ENCODE assay signal across 8 cellular contexts in genomic region chr16:527015-527903, GRCh38. TPM values are rescaled to one million over a fixed set of nuclear protein-coding genes. Genes with fewer than 3 reads are reported as not detected.
DNase-seq lines count a peak whose midpoint lies in the region; ATAC-seq and TF ChIP-seq lines count a peak whose summit lies in the region.

Gene CAPN15 (plus strand): TSS chr16:527712. CDS start chr16:546839, 19,127 bp downstream.

- peaks cover 77% of the 10 kb centered on the region for H4K20me1 ChIP-seq in BLaER1

- intact Hi-C loops in lower leg skin (cut with DNase I; ENCODE audit: low total_unique reads) = no loop called here

- peak in 1 of 3 donors; percentile 13 for TF ChIP-seq CTCF in lower leg skin (IDR thresholded peaks at IDR 0.05)

- H3K27me3 ChIP-seq in BLaER1 = no peaks in the 10 kb centered on the region

- DNase-seq in NCI-H748 (lab: John Stamatoyannopoulos, UW; ENCODE audit: unreplicated experiment) (peak; percentile 91), dermis microvascular lymphatic vessel endothelial cell (ENCODE audit: low read depth in 2 of 2) (peak; percentile 61 to 91), lower leg skin (ENCODE audit: low spot score in 2 of 2) (peak; percentile 67 to 97)
- peak; percentile 88 for DNase-seq in activated CD4-positive, alpha-beta T cell treated with anti-CD3 and anti-CD28 coated beads, Interleukin-2, amount 50 U/mL, for 48 hours
- peak; percentile 79 to 83 for DNase-seq in stimulated activated CD4-positive, alpha-beta T cell treated with anti-CD3 and anti-CD28 coated beads, Interleukin-4, amount 100 ng/mL, for 48 hours (ENCODE audit: low read depth in 2 of 2)

- H3K9me3 ChIP-seq in BLaER1 = no peaks in the 10 kb centered on the region

- TF ChIP-seq POLR2A in lower leg skin (IDR thresholded peaks at IDR 0.05) = no peak

- peak within 1 kb of the TSS; percentile 92 for H3K9ac ChIP-seq in BLaER1

- ATAC-seq in GM19351 (IDR thresholded peaks at IDR 0.05; ENCODE audit: unreplicated experiment) (peak; percentile 58), HG03520 (IDR thresholded peaks at IDR 0.05; ENCODE audit: unreplicated experiment) (peak; percentile 69)

- 0 to 1% methylated on average over 56 to 72 of the region's 129 CpGs for WGBS in lower leg skin, 2 donors

- peaks cover 76% of the 10 kb centered on the region for H3K4me1 ChIP-seq in BLaER1

- H3K4me3 ChIP-seq in BLaER1 (peak within 1 kb of the TSS; percentile 96), lower leg skin (ENCODE audit: low read depth, poor library complexity, severe bottlenecking) (peak within 1 kb of the TSS; percentile 64)

- H3K36me3 ChIP-seq in BLaER1 = peaks cover 56% of the 10 kb centered on the region

- peak within 1 kb of the TSS; percentile 97 for H3K4me2 ChIP-seq in BLaER1

- peak within 1 kb of the TSS; percentile 95 for H3K27ac ChIP-seq in BLaER1

RNA-seq across cellular contexts. Expression of gene CAPN15, which starts in this region (rescaled TPM):
- total RNA-seq in dermis microvascular lymphatic vessel endothelial cell (18.9 and 31.5 TPM in 2 replicates), lower leg skin (10 to 100 TPM; 80.8 to 95.5 (median 84.6) TPM)

Comparison
In these comparisons a context has a peak if more than half of its experiments do, and no peak if none do; other contexts are left out.
1. Peak in every context shown above with its lines: DNase-seq, ATAC-seq, H3K4me3 ChIP-seq and H3K27ac ChIP-seq.